Comparison of ENCODE assay signal across 19 cellular contexts in genomic region chr7:484365-485101, GRCh38. TPM values are rescaled to one million over a fixed set of nuclear protein-coding genes. Genes with fewer than 3 reads are reported as not detected.
A peak's percentile ranks its signal among the peaks of the same experiment; 100 is the strongest.
DNase-seq lines count a peak whose midpoint lies in the region; ATAC-seq and TF ChIP-seq lines count a peak whose summit lies in the region.
"Had no signal": no experiment of that assay in that cellular context is flagged by ENCODE, and none has a peak within 500 bp of the region (broad histone marks: within the 10 kb centered on the region; RNA-seq: fewer than 3 reads in every experiment).

No MANE protein-coding gene starts in this region.

- ATAC-seq in Right ventricle myocardium superior (ENCODE audit: poor library complexity) (no peak), Right ventricle myocardium inferior (no peak), left ventricle myocardium superior (no peak)
- no peak for ATAC-seq in activated T-cell treated with anti-CD3 and anti-CD28 coated beads, Interleukin-2, amount 50 U/mL, for 4 hours

- peaks cover 9% of the 10 kb centered on the region for H3K27me3 Mint-ChIP-seq in type B pancreatic cell
- peaks cover 16% of the 10 kb centered on the region for H3K27me3 Mint-ChIP-seq in activated T-cell treated with anti-CD3 and anti-CD28 coated beads, Interleukin-2, amount 50 U/mL, for 4 hours (ENCODE audit: low read depth)

- peaks cover 9% of the 10 kb centered on the region for H3K9me3 Mint-ChIP-seq in type B pancreatic cell
- peaks cover 8% of the 10 kb centered on the region for H3K9me3 Mint-ChIP-seq in activated T-cell treated with anti-CD3 and anti-CD28 coated beads, Interleukin-2, amount 50 U/mL, for 4 hours

- H3K4me3 Mint-ChIP-seq in type B pancreatic cell = no peak overlapping the region
- H3K4me3 Mint-ChIP-seq in activated T-cell treated with anti-CD3 and anti-CD28 coated beads, Interleukin-2, amount 50 U/mL, for 4 hours = no peak overlapping the region
- H3K4me3 Mint-ChIP-seq: activated CD4-positive, alpha-beta T cell treated with anti-CD3 and anti-CD28 coated beads, Interleukin-2, amount 10 ng/mL, durations not matched to agents 7 days and 5 days; B cell; dendritic cell treated with granulocyte-macrophage colony-stimulating factor and Interleukin-4, amounts not matched to agents 40 ng/mL and 50 ng/mL, for 4 days; T-helper 1 cell treated with Interleukin-12 subunit alpha and Interleukin-12 subunit beta and Interleukin-4 antibody, amounts not matched to agents 30 μg/mL and 1 μg/mL, for 36 hours had no signal

- intact Hi-C loops in Right ventricle myocardium superior (cut with DNase I) = no loop called here
- intact Hi-C loops in Right ventricle myocardium inferior (cut with DNase I) = no loop called here
- intact Hi-C loops in left ventricle myocardium superior (cut with micrococcal nuclease) = no loop called here

- peaks cover 12% of the 10 kb centered on the region for H3K4me1 Mint-ChIP-seq in type B pancreatic cell (ENCODE audit: unreplicated experiment)
- no peaks in the 10 kb centered on the region for H3K4me1 Mint-ChIP-seq in activated T-cell treated with anti-CD3 and anti-CD28 coated beads, Interleukin-2, amount 50 U/mL, for 4 hours (ENCODE audit: low read depth)
- H3K4me1 Mint-ChIP-seq: activated CD4-positive, alpha-beta T cell treated with anti-CD3 and anti-CD28 coated beads, Interleukin-2, amount 10 ng/mL, durations not matched to agents 7 days and 5 days; B cell had no signal

- peak overlapping the region; percentile 21 for H3K27ac Mint-ChIP-seq in type B pancreatic cell
- H3K27ac Mint-ChIP-seq: activated CD4-positive, alpha-beta T cell treated with anti-CD3 and anti-CD28 coated beads, Interleukin-2, amount 10 ng/mL, durations not matched to agents 7 days and 5 days; activated T-helper 2 cell treated with anti-CD3 and anti-CD28 coated beads, Interferon-gamma antibody, Interleukin-2, Interleukin-4, amounts not matched to agents 10 μg/mL and 5 μg/mL and 100 μg/mL, durations not matched to agents 14 hours and 24 hours and 36 hours; B cell; dendritic cell treated with granulocyte-macrophage colony-stimulating factor and Interleukin-4, amounts not matched to agents 40 ng/mL and 50 ng/mL, for 4 days; T-helper 1 cell treated with Interleukin-12 subunit alpha and Interleukin-12 subunit beta and Interleukin-4 antibody, amounts not matched to agents 30 μg/mL and 1 μg/mL, for 36 hours had no signal

- peak; percentile 34 for DNase-seq in Right ventricle myocardium superior
- no peak for DNase-seq in Right ventricle myocardium inferior (ENCODE audit: missing footprints)
- DNase-seq in left ventricle myocardium superior = peak; percentile 22
- peak; percentile 82 for DNase-seq in mesenteric fat pad (ENCODE audit: low spot score)
- DNase-seq in type B pancreatic cell (ENCODE audit: extremely low spot score, unreplicated experiment) = no peak
- DNase-seq in NCI-H345 (lab: John Stamatoyannopoulos, UW) = no peak
- no peak for DNase-seq in NCI-H1436 (lab: John Stamatoyannopoulos, UW)
- no peak for DNase-seq in activated T-cell treated with anti-CD3 and anti-CD28 coated beads, Interleukin-2, amount 50 U/mL, for 4 hours
- DNase-seq: 8988T; activated CD4-positive, alpha-beta T cell treated with anti-CD3 and anti-CD28 coated beads, Interleukin-2, amount 10 ng/mL, durations not matched to agents 7 days and 5 days; brain microvascular endothelial cell; Calu3; MG63; midbrain; PC-9 had no signal

- H3K36me3 Mint-ChIP-seq in type B pancreatic cell = no peaks in the 10 kb centered on the region
- H3K36me3 Mint-ChIP-seq in activated T-cell treated with anti-CD3 and anti-CD28 coated beads, Interleukin-2, amount 50 U/mL, for 4 hours (ENCODE audit: insufficient read depth) = no peaks in the 10 kb centered on the region

- TF ChIP-seq CTCF in type B pancreatic cell (conservative IDR thresholded peaks at IDR 0.05) = no peak

RNA-seq across cellular contexts. Expression of gene PDGFA, which starts 35.1 kb away (rescaled TPM):
- 34.5 TPM for total RNA-seq in Right ventricle myocardium superior
- 37.2 TPM for total RNA-seq in Right ventricle myocardium inferior
- 32.7 TPM for total RNA-seq in left ventricle myocardium superior
- total RNA-seq in mesenteric fat pad = 19.7 TPM
- total RNA-seq in type B pancreatic cell (ENCODE audit: low replicate concordance) = 28.1 and 49.7 TPM in 2 replicates
- total RNA-seq in activated T-cell treated with anti-CD3 and anti-CD28 coated beads, Interleukin-2, amount 50 U/mL, for 4 hours = 10 to 100 TPM; 10.1 to 31.3 (median 21.8) TPM

Comparison
In these comparisons a context has a peak if more than half of its experiments do, and no peak if none do; other contexts are left out.
1. DNase-seq: peak in Right ventricle myocardium superior (single experiment), left ventricle myocardium superior (single experiment) and mesenteric fat pad (single experiment); none in Right ventricle myocardium inferior (single experiment), type B pancreatic cell (single experiment), NCI-H345 (single experiment), NCI-H1436 (single experiment) and activated T-cell treated with anti-CD3 and anti-CD28 coated beads, Interleukin-2, amount 50 U/mL, for 4 hours (single experiment).